ENCODE assay signal across 8 cellular contexts in the genomic region with DNA sequence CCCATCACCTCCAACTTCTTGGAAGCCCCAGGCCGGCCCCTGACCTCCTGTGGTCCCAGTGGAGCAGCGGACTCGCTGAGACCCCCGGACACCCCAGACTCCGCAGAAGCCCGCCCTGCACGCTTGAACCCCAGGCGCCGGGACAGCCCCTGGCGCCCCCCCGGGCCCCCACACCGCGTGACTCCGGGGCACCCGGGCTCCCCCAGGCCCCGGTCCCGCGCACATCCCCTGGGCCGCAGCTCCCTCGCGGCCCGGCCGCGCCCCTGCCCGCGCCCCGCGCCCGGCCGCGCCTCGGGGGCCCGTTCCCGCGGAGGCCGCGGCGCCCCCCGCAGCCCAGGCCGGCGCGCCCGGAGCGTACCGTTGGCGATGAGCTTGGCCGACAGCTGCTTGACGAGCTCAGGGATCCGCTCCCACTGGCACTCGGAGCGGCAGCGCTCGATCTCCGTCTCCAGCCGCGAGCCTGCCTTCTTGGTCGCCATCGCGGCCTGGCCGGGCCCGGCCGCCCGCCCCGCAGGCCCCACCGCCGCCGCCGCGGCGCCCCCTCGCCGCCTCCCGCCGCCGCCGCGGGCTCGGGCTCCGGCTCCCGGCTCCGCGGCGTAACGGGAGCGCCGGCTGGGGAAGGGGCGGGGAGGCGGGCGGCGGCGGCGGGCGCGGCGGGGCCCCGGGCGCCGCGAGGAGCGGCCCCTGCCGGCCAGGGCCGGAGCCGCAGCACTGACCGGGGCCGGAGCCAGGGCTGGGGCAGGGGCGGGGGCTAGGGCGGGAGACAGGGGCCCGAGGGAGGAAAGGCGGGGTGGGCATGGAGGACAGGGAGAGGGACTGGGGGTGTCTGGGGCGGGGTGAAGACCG. TPM values are rescaled to one million over a fixed set of nuclear protein-coding genes. Genes with fewer than 3 reads are reported as not detected.
DNase-seq lines count a peak whose midpoint lies in the region; ATAC-seq and TF ChIP-seq lines count a peak whose summit lies in the region.

A gene with protein sequence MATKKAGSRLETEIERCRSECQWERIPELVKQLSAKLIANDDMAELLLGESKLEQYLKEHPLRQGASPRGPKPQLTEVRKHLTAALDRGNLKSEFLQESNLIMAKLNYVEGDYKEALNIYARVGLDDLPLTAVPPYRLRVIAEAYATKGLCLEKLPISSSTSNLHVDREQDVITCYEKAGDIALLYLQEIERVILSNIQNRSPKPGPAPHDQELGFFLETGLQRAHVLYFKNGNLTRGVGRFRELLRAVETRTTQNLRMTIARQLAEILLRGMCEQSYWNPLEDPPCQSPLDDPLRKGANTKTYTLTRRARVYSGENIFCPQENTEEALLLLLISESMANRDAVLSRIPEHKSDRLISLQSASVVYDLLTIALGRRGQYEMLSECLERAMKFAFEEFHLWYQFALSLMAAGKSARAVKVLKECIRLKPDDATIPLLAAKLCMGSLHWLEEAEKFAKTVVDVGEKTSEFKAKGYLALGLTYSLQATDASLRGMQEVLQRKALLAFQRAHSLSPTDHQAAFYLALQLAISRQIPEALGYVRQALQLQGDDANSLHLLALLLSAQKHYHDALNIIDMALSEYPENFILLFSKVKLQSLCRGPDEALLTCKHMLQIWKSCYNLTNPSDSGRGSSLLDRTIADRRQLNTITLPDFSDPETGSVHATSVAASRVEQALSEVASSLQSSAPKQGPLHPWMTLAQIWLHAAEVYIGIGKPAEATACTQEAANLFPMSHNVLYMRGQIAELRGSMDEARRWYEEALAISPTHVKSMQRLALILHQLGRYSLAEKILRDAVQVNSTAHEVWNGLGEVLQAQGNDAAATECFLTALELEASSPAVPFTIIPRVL (minus strand): TSS at position 614 of the 846 bp plus-strand sequence. CDS start 135 bp downstream, at position 479.

- H3K9me3 Mint-ChIP-seq in activated T-cell treated with anti-CD3 and anti-CD28 coated beads, Interleukin-2, amount 50 U/mL, for 72 hours = no peaks in the 10 kb centered on the region

- 0 out of 2 replicates have a peak, but pooled peaks cover 2% of the 10 kb centered on the region for H3F3A ChIP-seq in MM.1S (ENCODE audit: insufficient read depth, low read length)
- no peaks in the 10 kb centered on the region for H3F3A ChIP-seq in neural cell (ENCODE audit: insufficient read depth, low read length, poor library complexity, severe bottlenecking)

- H3K36me3 ChIP-seq in DND-41 (ENCODE audit: insufficient read depth, low read length) (no peaks in the 10 kb centered on the region), MM.1S (replicated peaks; ENCODE audit: insufficient read depth, low read length) (no peaks in the 10 kb centered on the region), neural cell (ENCODE audit: insufficient read depth, low read length) (no peaks in the 10 kb centered on the region)

- TF ChIP-seq CTCF in DND-41 (IDR thresholded peaks at IDR 0.05; ENCODE audit: borderline replicate concordance, extremely low read depth, low read length, poor library complexity, severe bottlenecking) = peak; percentile 38
- no peak for TF ChIP-seq CTCF in MM.1S (IDR thresholded peaks at IDR 0.05; ENCODE audit: low read length)
- peak; percentile 38 for TF ChIP-seq CTCF in foreskin keratinocyte (conservative IDR thresholded peaks at IDR 0.05)
- no peak for TF ChIP-seq CTCF in neural cell (IDR thresholded peaks at IDR 0.05; ENCODE audit: poor library complexity, severe bottlenecking)

- H3K27ac ChIP-seq in DND-41 (ENCODE audit: low read length) (no peak within 1 kb of the TSS), MM.1S (ENCODE audit: low read length) (no peak within 1 kb of the TSS), foreskin keratinocyte (no peak within 1 kb of the TSS), neural cell (ENCODE audit: low read length) (peak within 1 kb of the TSS; percentile 30)

- TF ChIP-seq RAD21 in neural cell (conservative IDR thresholded peaks at IDR 0.05) = no peak

- peak within 1 kb of the TSS; percentile 60 for H2AFZ ChIP-seq in DND-41 (ENCODE audit: low read depth, low read length)
- H2AFZ ChIP-seq in MM.1S (ENCODE audit: low read length) = no peak within 1 kb of the TSS
- peak within 1 kb of the TSS; percentile 75 for H2AFZ ChIP-seq in neural cell (ENCODE audit: low read depth, low read length)

- H3K4me3 ChIP-seq in DND-41 (ENCODE audit: low read depth in 1 of 2, low read length in 2 of 2) (peak within 1 kb of the TSS; percentile 13 to 59; a peak in 3 of 4 replicates), MM.1S (ENCODE audit: low read length) (peak within 1 kb of the TSS; percentile 57), neural cell (ENCODE audit: low read length) (peak within 1 kb of the TSS; percentile 86)

- H3K36me3 Mint-ChIP-seq in activated T-cell treated with anti-CD3 and anti-CD28 coated beads, Interleukin-2, amount 50 U/mL, for 72 hours (ENCODE audit: insufficient read depth in 2 of 2) = no peaks in the 10 kb centered on the region

- peaks cover 12% of the 10 kb centered on the region for H3K4me1 Mint-ChIP-seq in activated T-cell treated with anti-CD3 and anti-CD28 coated beads, Interleukin-2, amount 50 U/mL, for 72 hours (ENCODE audit: low read depth)

- H3K4me2 ChIP-seq in DND-41 (ENCODE audit: insufficient read depth, low read length) (peak within 1 kb of the TSS; percentile 59), MM.1S (ENCODE audit: low read depth, low read length) (peak within 1 kb of the TSS; percentile 73), neural cell (ENCODE audit: low read length) (peak within 1 kb of the TSS; percentile 100)

- H3K9ac ChIP-seq in DND-41 (ENCODE audit: low read depth, low read length) (peak within 1 kb of the TSS; percentile 51), MM.1S (ENCODE audit: low read length) (peak within 1 kb of the TSS; percentile 53; the same call in 1 of the 2 replicates), neural cell (ENCODE audit: low read length) (peak within 1 kb of the TSS; percentile 80)

- no peaks in the 10 kb centered on the region for H3K79me2 ChIP-seq in DND-41 (ENCODE audit: insufficient read depth, low read length)
- peaks cover 12% of the 10 kb centered on the region for H3K79me2 ChIP-seq in MM.1S (ENCODE audit: low read length)
- peaks cover 27% of the 10 kb centered on the region for H3K79me2 ChIP-seq in neural cell (replicated peaks; ENCODE audit: insufficient read depth, low read length)

- H3K9me2 ChIP-seq in MM.1S (replicated peaks; ENCODE audit: insufficient read depth, low read length) (no peaks in the 10 kb centered on the region), neural cell (ENCODE audit: insufficient read depth, low read length) (no peaks in the 10 kb centered on the region)

- no peaks in the 10 kb centered on the region for H3K9me3 ChIP-seq in DND-41 (ENCODE audit: insufficient read depth, low read length, severe bottlenecking)
- no peaks in the 10 kb centered on the region for H3K9me3 ChIP-seq in MM.1S (replicated peaks; ENCODE audit: insufficient read depth, low read length)
- no peaks in the 10 kb centered on the region for H3K9me3 ChIP-seq in neural cell (ENCODE audit: low read length)

- H3K27me3 Mint-ChIP-seq in activated T-cell treated with anti-CD3 and anti-CD28 coated beads, Interleukin-2, amount 50 U/mL, for 72 hours (ENCODE audit: low read depth) = peaks cover 21% of the 10 kb centered on the region

- ATAC-seq in DND-41 (ENCODE audit: insufficient read depth, low read depth) = peak; percentile 67
- peak; percentile 65 for ATAC-seq in GM21381 (IDR thresholded peaks at IDR 0.05; ENCODE audit: unreplicated experiment)
- peak; percentile 70 to 78 for ATAC-seq in activated T-cell treated with anti-CD3 and anti-CD28 coated beads, Interleukin-2, amount 50 U/mL, for 72 hours (replicated peaks in 1 of 2)
- peak; percentile 62 for ATAC-seq in foreskin keratinocyte
- ATAC-seq in HG03378 (IDR thresholded peaks at IDR 0.05; ENCODE audit: unreplicated experiment) = no peak

- peak within 1 kb of the TSS; percentile 53 to 79 for H3K4me3 Mint-ChIP-seq in activated T-cell treated with anti-CD3 and anti-CD28 coated beads, Interleukin-2, amount 50 U/mL, for 72 hours

- peak; percentile 33 for DNase-seq in DND-41
- DNase-seq in MM.1S = peak; percentile 10
- DNase-seq in activated T-cell treated with anti-CD3 and anti-CD28 coated beads, Interleukin-2, amount 50 U/mL, for 72 hours = peak; percentile 36 to 70
- no peak for DNase-seq in foreskin keratinocyte
- no peak for DNase-seq in globus pallidus (ENCODE audit: low spot score)

- H3K27me3 ChIP-seq in DND-41 (ENCODE audit: insufficient read depth, low read length, poor library complexity) = peaks cover 18% of the 10 kb centered on the region
- H3K27me3 ChIP-seq in MM.1S (replicated peaks; ENCODE audit: insufficient read depth, low read length) = no peaks in the 10 kb centered on the region
- H3K27me3 ChIP-seq in foreskin keratinocyte = no peaks in the 10 kb centered on the region
- no peaks in the 10 kb centered on the region for H3K27me3 ChIP-seq in neural cell (ENCODE audit: insufficient read depth, low read depth, low read length)

- peaks cover 3% of the 10 kb centered on the region; the same call in 1 of the 2 replicates for H4K20me1 ChIP-seq in DND-41 (ENCODE audit: insufficient read depth, low read length)
- no peaks in the 10 kb centered on the region for H4K20me1 ChIP-seq in MM.1S (ENCODE audit: insufficient read depth, low read length)
- H4K20me1 ChIP-seq in neural cell (ENCODE audit: insufficient read depth) = no peaks in the 10 kb centered on the region

- TF ChIP-seq EP300 in neural cell (conservative IDR thresholded peaks at IDR 0.05; ENCODE audit: poor library complexity, severe bottlenecking) = no peak

- H3K27ac Mint-ChIP-seq in activated T-cell treated with anti-CD3 and anti-CD28 coated beads, Interleukin-2, amount 50 U/mL, for 72 hours = no peak within 1 kb of the TSS

- H3K4me1 ChIP-seq in DND-41 (ENCODE audit: insufficient read depth, low read length) = peaks cover 16% of the 10 kb centered on the region
- peaks cover 5% of the 10 kb centered on the region for H3K4me1 ChIP-seq in MM.1S (ENCODE audit: low read length)
- H3K4me1 ChIP-seq in foreskin keratinocyte = peaks cover 6% of the 10 kb centered on the region

TF ChIP-seq in neural cell, 6 proteins besides CTCF, POLR2A, EP300 and RAD21 (continues in another document):
- TF ChIP-seq TAF1 (IDR thresholded peaks at IDR 0.05; ENCODE audit: low read depth) (no peak), MXI1 (conservative IDR thresholded peaks at IDR 0.05; ENCODE audit: poor library complexity, severe bottlenecking) (no peak), EZH2 (IDR thresholded peaks at IDR 0.05; ENCODE audit: borderline replicate concordance, insufficient read depth, low read length, poor library complexity, severe bottlenecking) (no peak), POLR2AphosphoS5 (IDR thresholded peaks at IDR 0.05) (no peak), SMC3 (conservative IDR thresholded peaks at IDR 0.05; ENCODE audit: poor library complexity) (no peak)

RNA-seq across cellular contexts. Expression of the gene that starts here (rescaled TPM):
- 10 to 100 TPM in 1 of 2 donors, 1 to 10 TPM in 1; 9.2 to 10.7 TPM for total RNA-seq in activated T-cell treated with anti-CD3 and anti-CD28 coated beads, Interleukin-2, amount 50 U/mL, for 72 hours
- total RNA-seq in foreskin keratinocyte = 46.5 and 50.3 TPM in 2 replicates
- polyA plus RNA-seq in foreskin keratinocyte = 24.7 and 29.2 TPM in 2 replicates
- 14.0 and 19.9 TPM in 2 replicates for polyA plus RNA-seq in neural cell
- 22.9 and 31.3 TPM in 2 replicates for polyA minus RNA-seq in neural cell

Comparison
In these comparisons a context has a peak if more than half of its experiments do, and no peak if none do; other contexts are left out.
1. DNase-seq: peak in DND-41 (single experiment), MM.1S (single experiment) and activated T-cell treated with anti-CD3 and anti-CD28 coated beads, Interleukin-2, amount 50 U/mL, for 72 hours (2 of 2); none in foreskin keratinocyte (0 of 2) and globus pallidus (single experiment).
2. H3K4me3 ChIP-seq: peak in every context shown above with its lines; median percentile 86 in neural cell; 57 in MM.1S; 36 in DND-41.
3. CTCF ChIP-seq: peak in DND-41 (single experiment) and foreskin keratinocyte (single experiment); none in MM.1S (single experiment) and neural cell (single experiment).
4. Peak in every context shown above with its lines, with median percentiles within 50 percentile points of each other: H3K4me2 ChIP-seq and H3K9ac ChIP-seq.